In the genomic region with DNA sequence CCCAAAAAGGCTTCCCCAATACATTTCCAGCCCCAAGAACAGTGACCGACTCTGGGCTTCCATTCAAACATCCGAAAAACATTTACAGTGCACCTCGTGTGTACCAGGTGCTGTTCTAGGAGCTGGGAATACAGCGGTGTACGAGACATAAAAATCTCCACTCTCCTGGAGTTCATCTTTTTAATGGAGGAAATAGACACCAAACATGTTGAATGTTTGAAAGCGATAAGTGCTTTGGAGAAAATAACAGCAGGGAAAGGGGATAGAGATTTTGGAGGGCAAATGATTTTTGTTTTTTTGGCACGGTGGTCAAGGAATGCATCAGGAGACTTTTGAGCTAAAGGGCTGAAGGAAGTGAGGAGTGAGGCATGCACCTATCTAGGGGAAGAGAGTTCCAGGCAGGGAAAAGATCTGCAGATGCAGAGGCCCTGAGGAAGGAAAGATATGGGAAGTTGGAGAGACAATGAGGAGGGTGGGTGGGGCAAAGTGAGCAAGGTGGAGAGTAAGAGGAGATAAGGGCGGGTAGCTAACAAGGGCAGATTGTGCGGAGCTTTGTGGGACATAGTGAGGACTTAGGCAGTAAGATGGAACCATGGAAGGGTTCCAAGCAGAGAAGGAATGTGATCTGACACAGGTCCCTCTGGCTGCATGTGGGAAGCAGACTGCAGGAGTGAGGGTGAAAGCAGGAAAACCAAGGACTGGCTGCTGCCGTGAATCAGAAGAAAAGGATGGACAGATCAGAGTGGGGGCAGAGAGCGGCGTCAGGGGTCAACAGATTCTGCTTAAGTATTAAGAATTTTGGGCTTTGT, we compare ENCODE assay signal across 8 cellular contexts. TPM values are rescaled to one million over a fixed set of nuclear protein-coding genes. Genes with fewer than 3 reads are reported as not detected.
A peak's percentile ranks its signal among the peaks of the same experiment; 100 is the strongest.
DNase-seq lines count a peak whose midpoint lies in the region; ATAC-seq and TF ChIP-seq lines count a peak whose summit lies in the region.

No MANE protein-coding gene starts in this region.

- H3K27me3 Mint-ChIP-seq in activated naive CD4-positive, alpha-beta T cell treated with anti-CD3 and anti-CD28 coated beads for 36 hours (ENCODE audit: low read depth) = no peaks in the 10 kb centered on the region

- CTCF ChIA-PET in activated naive CD4-positive, alpha-beta T cell treated with anti-CD3 and anti-CD28 coated beads for 36 hours (lab: Charles Lee) = interaction anchor here (1.0 to 5.9 kb wide), 6 partner anchors 13 to 295 kb away, joined by 3 to 31 read pairs (median 11); partner anchors contain the start of genes DYRK1B and PSMC4

- peak overlapping the region; percentile 87 to 97 (median 90) for H3K27ac ChIP-seq in tibial nerve

- in situ Hi-C loops in astrocyte of the cerebellum (cut with HindIII; ENCODE audit: low sequenced_read_pairs) = no loop called here

- no peak for DNase-seq in activated naive CD4-positive, alpha-beta T cell treated with anti-CD3 and anti-CD28 coated beads for 36 hours
- DNase-seq in activated naive CD4-positive, alpha-beta T cell treated with Interleukin-2 at 50 U/mL for 16 hours = no peak
- no peak for DNase-seq in astrocyte of the cerebellum (ENCODE audit: low read depth)
- no peak for DNase-seq in left lobe of liver (ENCODE audit: low spot score)
- no peak for DNase-seq in tibial nerve (ENCODE audit: low spot score in 2 of 2)
- no peak for DNase-seq in NCI-H526 treated with DMSO at 0.1 percent for 48 hours (lab: John Stamatoyannopoulos, UW)
- no peak for DNase-seq in NOMO-1 treated with dmso at 0.1 percent for 144 hours (lab: John Stamatoyannopoulos, UW; ENCODE audit: unreplicated experiment)

- H3K4me3 ChIP-seq in astrocyte of the cerebellum (ENCODE audit: low read depth, low read length) (peak overlapping the region; percentile 90), tibial nerve (peak overlapping the region; percentile 56 to 93 (median 82))

- H3K4me1 Mint-ChIP-seq in activated naive CD4-positive, alpha-beta T cell treated with anti-CD3 and anti-CD28 coated beads for 36 hours (ENCODE audit: low read depth) = peaks cover 32% of the 10 kb centered on the region

- H3K9me3 Mint-ChIP-seq in activated naive CD4-positive, alpha-beta T cell treated with anti-CD3 and anti-CD28 coated beads for 36 hours = no peaks in the 10 kb centered on the region

- ATAC-seq in left lobe of liver = peak; percentile 17
- no peak for ATAC-seq in GM18868 (IDR thresholded peaks at IDR 0.05; ENCODE audit: unreplicated experiment)

- no peak for TF ChIP-seq EP300 in tibial nerve (IDR thresholded peaks at IDR 0.05)

- 48 to 50% methylated on average over 12 of the region's 12 CpGs for WGBS in tibial nerve, 2 donors

- peaks cover 23% of the 10 kb centered on the region for H3K36me3 Mint-ChIP-seq in activated naive CD4-positive, alpha-beta T cell treated with anti-CD3 and anti-CD28 coated beads for 36 hours (ENCODE audit: low read depth)

- peak overlapping the region; percentile 91 for H3K4me3 Mint-ChIP-seq in activated naive CD4-positive, alpha-beta T cell treated with anti-CD3 and anti-CD28 coated beads for 36 hours

- no peaks in the 10 kb centered on the region for H3K36me3 ChIP-seq in tibial nerve

- TF ChIP-seq CTCF in astrocyte of the cerebellum (IDR thresholded peaks at IDR 0.05; ENCODE audit: low read depth, low read length, missing control alignments) (no peak), tibial nerve (IDR thresholded peaks at IDR 0.05) (no peak)

- H3K27ac Mint-ChIP-seq in activated naive CD4-positive, alpha-beta T cell treated with anti-CD3 and anti-CD28 coated beads for 36 hours = peak overlapping the region; percentile 88

- peaks cover 0 to 47% (median 23%) of the 10 kb centered on the region in 4 donors for H3K4me1 ChIP-seq in tibial nerve

- H3K9me3 ChIP-seq in tibial nerve = no peaks in the 10 kb centered on the region

- intact Hi-C loops in activated naive CD4-positive, alpha-beta T cell treated with anti-CD3 and anti-CD28 coated beads for 36 hours (cut with micrococcal nuclease) = loop anchor here (1.0 to 10.0 kb wide), 4 partner anchors 11 to 402 kb away; partner anchors contain the start of genes DYRK1B, EID2 and SUPT5H

- TF ChIP-seq POLR2A in tibial nerve (IDR thresholded peaks at IDR 0.05) = no peak

- H3K27me3 ChIP-seq in tibial nerve = no peaks in the 10 kb centered on the region

RNA-seq across cellular contexts. Expression of gene FBL, which starts 0.7 kb away (rescaled TPM):
- 100 to 1,000 TPM; 742 to 785 TPM for total RNA-seq in activated naive CD4-positive, alpha-beta T cell treated with anti-CD3 and anti-CD28 coated beads for 36 hours
- total RNA-seq in left lobe of liver (43.0 TPM), tibial nerve (100 to 1,000 TPM; 170 to 204 (median 177) TPM)

RNA-seq across cellular contexts. Expression of gene DYRK1B, which starts 12.9 kb away (rescaled TPM):
- total RNA-seq in activated naive CD4-positive, alpha-beta T cell treated with anti-CD3 and anti-CD28 coated beads for 36 hours = 1 to 10 TPM; 6.1 to 6.6 TPM
- total RNA-seq in left lobe of liver = 5.5 TPM
- total RNA-seq in tibial nerve = 10 to 100 TPM; 12.6 to 15.9 (median 13.1) TPM
